In genomic region chr2:215311625-215312394, GRCh38 we compare ENCODE assay signal across 1 cellular context.
TF ChIP-seq lines count a peak whose summit lies in the region.

ATIC (plus strand) TSS chr2:215312059; CDS start chr2:215312143, 84 bp downstream.

TF ChIP-seq in HepG2, 621 proteins besides CTCF, POLR2A, EP300 and RAD21 (continued from another document and continues in another):
- TF ChIP-seq KDM5A (IDR thresholded peaks at IDR 0.05; ENCODE audit: borderline replicate concordance, low read length) (peak; percentile 43; the same call in 1 of the 2 replicates), MYNN (CRISPR knock-in tag; IDR thresholded peaks at IDR 0.05; ENCODE audit: low read depth) (peak; percentile 37; the same call in 1 of the 2 replicates), SYNCRIP (IDR thresholded peaks at IDR 0.05; ENCODE audit: insufficient read depth, low read depth, low read length) (no peak), ZNF10 (CRISPR knock-in tag; IDR thresholded peaks at IDR 0.05; ENCODE audit: borderline replicate concordance, low read depth) (no peak), ZNF33A (CRISPR knock-in tag; IDR thresholded peaks at IDR 0.05; ENCODE audit: borderline replicate concordance) (peak; percentile 98), ZNF687 (CRISPR knock-in tag; IDR thresholded peaks at IDR 0.05) (peak; percentile 100), YEATS2 (CRISPR knock-in tag; IDR thresholded peaks at IDR 0.05; ENCODE audit: borderline replicate concordance) (peak; percentile 92), SATB2 (CRISPR knock-in tag; IDR thresholded peaks at IDR 0.05) (no peak), ZNF101 (CRISPR knock-in tag; IDR thresholded peaks at IDR 0.05; ENCODE audit: borderline replicate concordance, low read depth) (peak; percentile 98; the same call in 1 of the 2 replicates), ZNF720 (CRISPR knock-in tag; IDR thresholded peaks at IDR 0.05) (no peak), SAFB2 (CRISPR knock-in tag; IDR thresholded peaks at IDR 0.05; ENCODE audit: borderline replicate concordance, low read depth) (peak; percentile 99), ZNF350 (CRISPR knock-in tag; IDR thresholded peaks at IDR 0.05; ENCODE audit: borderline replicate concordance, low read depth) (peak; percentile 96), RXRA (CRISPR knock-in tag; IDR thresholded peaks at IDR 0.05) (peak; percentile 89), ZBTB21 (CRISPR knock-in tag; IDR thresholded peaks at IDR 0.05) (no peak), ZNF597 (CRISPR knock-in tag; IDR thresholded peaks at IDR 0.05) (no peak), ZNF224 (CRISPR knock-in tag; IDR thresholded peaks at IDR 0.05) (peak; percentile 85; the same call in 1 of the 2 replicates), ZNF530 (CRISPR knock-in tag; IDR thresholded peaks at IDR 0.05; ENCODE audit: low read depth) (0 out of 2 replicates have a peak, but pooled peaks have one; percentile 27), ZUFSP (CRISPR knock-in tag; IDR thresholded peaks at IDR 0.05; ENCODE audit: borderline replicate concordance) (no peak), CBX2 (IDR thresholded peaks at IDR 0.05; ENCODE audit: low read depth, low read length) (no peak), CBX2 (CRISPR knock-in tag; IDR thresholded peaks at IDR 0.05; ENCODE audit: low read depth) (no peak), ZEB1 (IDR thresholded peaks at IDR 0.05; ENCODE audit: insufficient replicate concordance, low read depth) (no peak), ARNT (IDR thresholded peaks at IDR 0.05) (no peak), FOXK1 (CRISPR knock-in tag; IDR thresholded peaks at IDR 0.05; ENCODE audit: borderline replicate concordance, low read depth) (peak; percentile 89), FOXM1 (CRISPR knock-in tag; IDR thresholded peaks at IDR 0.05) (peak; percentile 76; the same call in 1 of the 2 replicates), SNAI1 (CRISPR knock-in tag; IDR thresholded peaks at IDR 0.05; ENCODE audit: borderline replicate concordance) (no peak), ZNF709 (CRISPR knock-in tag; IDR thresholded peaks at IDR 0.05) (peak; percentile 99), SNRNP70 (IDR thresholded peaks at IDR 0.05; ENCODE audit: low read depth, low read length) (no peak), TSC22D2 (CRISPR knock-in tag; IDR thresholded peaks at IDR 0.05; ENCODE audit: borderline replicate concordance) (peak; percentile 93; the same call in 1 of the 2 replicates), ZNF510 (CRISPR knock-in tag; IDR thresholded peaks at IDR 0.05; ENCODE audit: low read depth) (peak; percentile 93), RCOR2 (CRISPR knock-in tag; IDR thresholded peaks at IDR 0.05) (no peak), GABPB1 (CRISPR knock-in tag; IDR thresholded peaks at IDR 0.05) (peak; percentile 95), NAIF1 (CRISPR knock-in tag; IDR thresholded peaks at IDR 0.05; ENCODE audit: borderline replicate concordance) (peak; percentile 85; the same call in 1 of the 2 replicates), ZNF891 (CRISPR knock-in tag; IDR thresholded peaks at IDR 0.05) (no peak), MZF1 (CRISPR knock-in tag; IDR thresholded peaks at IDR 0.05; ENCODE audit: borderline replicate concordance) (0 out of 2 replicates have a peak, but pooled peaks have one; percentile 63), HNF4A (CRISPR knock-in tag; IDR thresholded peaks at IDR 0.05) (peak; percentile 32; the same call in 1 of the 2 replicates), MTA3 (CRISPR knock-in tag; IDR thresholded peaks at IDR 0.05) (no peak), MEIS1 (CRISPR knock-in tag; IDR thresholded peaks at IDR 0.05; ENCODE audit: borderline replicate concordance) (peak; percentile 98), ZNF781 (CRISPR knock-in tag; IDR thresholded peaks at IDR 0.05; ENCODE audit: borderline replicate concordance, not compliant biosample characterization) (peak; percentile 90)
- TF ChIP-seq, protein P1, sequence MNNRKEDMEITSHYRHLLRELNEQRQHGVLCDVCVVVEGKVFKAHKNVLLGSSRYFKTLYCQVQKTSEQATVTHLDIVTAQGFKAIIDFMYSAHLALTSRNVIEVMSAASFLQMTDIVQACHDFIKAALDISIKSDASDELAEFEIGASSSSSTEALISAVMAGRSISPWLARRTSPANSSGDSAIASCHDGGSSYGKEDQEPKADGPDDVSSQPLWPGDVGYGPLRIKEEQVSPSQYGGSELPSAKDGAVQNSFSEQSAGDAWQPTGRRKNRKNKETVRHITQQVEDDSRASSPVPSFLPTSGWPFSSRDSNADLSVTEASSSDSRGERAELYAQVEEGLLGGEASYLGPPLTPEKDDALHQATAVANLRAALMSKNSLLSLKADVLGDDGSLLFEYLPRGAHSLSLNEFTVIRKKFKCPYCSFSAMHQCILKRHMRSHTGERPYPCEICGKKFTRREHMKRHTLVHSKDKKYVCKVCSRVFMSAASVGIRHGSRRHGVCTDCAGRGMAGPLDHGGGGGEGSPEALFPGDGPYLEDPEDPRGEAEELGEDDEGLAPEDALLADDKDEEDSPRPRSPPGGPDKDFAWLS (CRISPR knock-in tag; IDR thresholded peaks at IDR 0.05; ENCODE audit: borderline replicate concordance) = peak; percentile 98; the same call in 1 of the 2 replicates
- TF ChIP-seq, protein P2, sequence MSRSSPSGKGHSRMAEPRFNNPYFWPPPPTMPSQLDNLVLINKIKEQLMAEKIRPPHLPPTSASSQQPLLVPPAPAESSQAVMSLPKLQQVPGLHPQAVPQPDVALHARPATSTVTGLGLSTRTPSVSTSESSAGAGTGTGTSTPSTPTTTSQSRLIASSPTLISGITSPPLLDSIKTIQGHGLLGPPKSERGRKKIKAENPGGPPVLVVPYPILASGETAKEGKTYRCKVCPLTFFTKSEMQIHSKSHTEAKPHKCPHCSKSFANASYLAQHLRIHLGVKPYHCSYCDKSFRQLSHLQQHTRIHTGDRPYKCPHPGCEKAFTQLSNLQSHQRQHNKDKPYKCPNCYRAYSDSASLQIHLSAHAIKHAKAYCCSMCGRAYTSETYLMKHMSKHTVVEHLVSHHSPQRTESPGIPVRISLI (CRISPR knock-in tag; IDR thresholded peaks at IDR 0.05; ENCODE audit: borderline replicate concordance) = no peak; the same call in none of the 2 replicates
- TF ChIP-seq, protein P3, sequence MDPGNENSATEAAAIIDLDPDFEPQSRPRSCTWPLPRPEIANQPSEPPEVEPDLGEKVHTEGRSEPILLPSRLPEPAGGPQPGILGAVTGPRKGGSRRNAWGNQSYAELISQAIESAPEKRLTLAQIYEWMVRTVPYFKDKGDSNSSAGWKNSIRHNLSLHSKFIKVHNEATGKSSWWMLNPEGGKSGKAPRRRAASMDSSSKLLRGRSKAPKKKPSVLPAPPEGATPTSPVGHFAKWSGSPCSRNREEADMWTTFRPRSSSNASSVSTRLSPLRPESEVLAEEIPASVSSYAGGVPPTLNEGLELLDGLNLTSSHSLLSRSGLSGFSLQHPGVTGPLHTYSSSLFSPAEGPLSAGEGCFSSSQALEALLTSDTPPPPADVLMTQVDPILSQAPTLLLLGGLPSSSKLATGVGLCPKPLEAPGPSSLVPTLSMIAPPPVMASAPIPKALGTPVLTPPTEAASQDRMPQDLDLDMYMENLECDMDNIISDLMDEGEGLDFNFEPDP (CRISPR knock-in tag; conservative IDR thresholded peaks at IDR 0.05) = no peak
- TF ChIP-seq, protein P4, sequence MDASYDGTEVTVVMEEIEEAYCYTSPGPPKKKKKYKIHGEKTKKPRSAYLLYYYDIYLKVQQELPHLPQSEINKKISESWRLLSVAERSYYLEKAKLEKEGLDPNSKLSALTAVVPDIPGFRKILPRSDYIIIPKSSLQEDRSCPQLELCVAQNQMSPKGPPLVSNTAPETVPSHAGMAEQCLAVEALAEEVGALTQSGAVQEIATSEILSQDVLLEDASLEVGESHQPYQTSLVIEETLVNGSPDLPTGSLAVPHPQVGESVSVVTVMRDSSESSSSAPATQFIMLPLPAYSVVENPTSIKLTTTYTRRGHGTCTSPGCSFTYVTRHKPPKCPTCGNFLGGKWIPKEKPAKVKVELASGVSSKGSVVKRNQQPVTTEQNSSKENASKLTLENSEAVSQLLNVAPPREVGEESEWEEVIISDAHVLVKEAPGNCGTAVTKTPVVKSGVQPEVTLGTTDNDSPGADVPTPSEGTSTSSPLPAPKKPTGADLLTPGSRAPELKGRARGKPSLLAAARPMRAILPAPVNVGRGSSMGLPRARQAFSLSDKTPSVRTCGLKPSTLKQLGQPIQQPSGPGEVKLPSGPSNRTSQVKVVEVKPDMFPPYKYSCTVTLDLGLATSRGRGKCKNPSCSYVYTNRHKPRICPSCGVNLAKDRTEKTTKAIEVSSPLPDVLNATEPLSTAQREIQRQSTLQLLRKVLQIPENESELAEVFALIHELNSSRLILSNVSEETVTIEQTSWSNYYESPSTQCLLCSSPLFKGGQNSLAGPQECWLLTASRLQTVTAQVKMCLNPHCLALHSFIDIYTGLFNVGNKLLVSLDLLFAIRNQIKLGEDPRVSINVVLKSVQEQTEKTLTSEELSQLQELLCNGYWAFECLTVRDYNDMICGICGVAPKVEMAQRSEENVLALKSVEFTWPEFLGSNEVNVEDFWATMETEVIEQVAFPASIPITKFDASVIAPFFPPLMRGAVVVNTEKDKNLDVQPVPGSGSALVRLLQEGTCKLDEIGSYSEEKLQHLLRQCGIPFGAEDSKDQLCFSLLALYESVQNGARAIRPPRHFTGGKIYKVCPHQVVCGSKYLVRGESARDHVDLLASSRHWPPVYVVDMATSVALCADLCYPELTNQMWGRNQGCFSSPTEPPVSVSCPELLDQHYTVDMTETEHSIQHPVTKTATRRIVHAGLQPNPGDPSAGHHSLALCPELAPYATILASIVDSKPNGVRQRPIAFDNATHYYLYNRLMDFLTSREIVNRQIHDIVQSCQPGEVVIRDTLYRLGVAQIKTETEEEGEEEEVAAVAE (CRISPR knock-in tag; IDR thresholded peaks at IDR 0.05; ENCODE audit: borderline replicate concordance) = peak; percentile 80; the same call in 1 of the 2 replicates
- TF ChIP-seq, protein P5, sequence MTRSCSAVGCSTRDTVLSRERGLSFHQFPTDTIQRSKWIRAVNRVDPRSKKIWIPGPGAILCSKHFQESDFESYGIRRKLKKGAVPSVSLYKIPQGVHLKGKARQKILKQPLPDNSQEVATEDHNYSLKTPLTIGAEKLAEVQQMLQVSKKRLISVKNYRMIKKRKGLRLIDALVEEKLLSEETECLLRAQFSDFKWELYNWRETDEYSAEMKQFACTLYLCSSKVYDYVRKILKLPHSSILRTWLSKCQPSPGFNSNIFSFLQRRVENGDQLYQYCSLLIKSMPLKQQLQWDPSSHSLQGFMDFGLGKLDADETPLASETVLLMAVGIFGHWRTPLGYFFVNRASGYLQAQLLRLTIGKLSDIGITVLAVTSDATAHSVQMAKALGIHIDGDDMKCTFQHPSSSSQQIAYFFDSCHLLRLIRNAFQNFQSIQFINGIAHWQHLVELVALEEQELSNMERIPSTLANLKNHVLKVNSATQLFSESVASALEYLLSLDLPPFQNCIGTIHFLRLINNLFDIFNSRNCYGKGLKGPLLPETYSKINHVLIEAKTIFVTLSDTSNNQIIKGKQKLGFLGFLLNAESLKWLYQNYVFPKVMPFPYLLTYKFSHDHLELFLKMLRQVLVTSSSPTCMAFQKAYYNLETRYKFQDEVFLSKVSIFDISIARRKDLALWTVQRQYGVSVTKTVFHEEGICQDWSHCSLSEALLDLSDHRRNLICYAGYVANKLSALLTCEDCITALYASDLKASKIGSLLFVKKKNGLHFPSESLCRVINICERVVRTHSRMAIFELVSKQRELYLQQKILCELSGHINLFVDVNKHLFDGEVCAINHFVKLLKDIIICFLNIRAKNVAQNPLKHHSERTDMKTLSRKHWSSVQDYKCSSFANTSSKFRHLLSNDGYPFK (CRISPR knock-in tag; IDR thresholded peaks at IDR 0.05; ENCODE audit: borderline replicate concordance) = peak; percentile 69; the same call in 1 of the 2 replicates
